In genomic region chr7:42222891-42223290, GRCh38 we compare ENCODE assay signal across 15 cellular contexts.
"Had no signal": no experiment of that assay in that cellular context is flagged by ENCODE, and none has a peak within 500 bp of the region (broad histone marks: within the 10 kb centered on the region; RNA-seq: fewer than 3 reads in every experiment).

No MANE protein-coding gene starts in this region.

- H3K9me3 ChIP-seq: upper lobe of left lung had no signal

- H3K4me3 Mint-ChIP-seq: activated CD8-positive, alpha-beta memory T cell treated with anti-CD3 and anti-CD28 coated beads, Interleukin-2, amount 10 ng/mL, durations not matched to agents 7 days and 5 days; activated naive CD8-positive, alpha-beta T cell; activated T-cell treated with anti-CD3 and anti-CD28 coated beads, Interleukin-2, amount 50 U/mL, for 24 hours; immature natural killer cell; natural killer cell treated with Interleukin-12 subunit alpha and Interleukin-12 subunit beta and Interleukin-15 and Interleukin-18, amount 100 ng/mL, for 72 hours; T-helper 17 cell had no signal

- H3K27ac ChIP-seq: brain microvascular endothelial cell, dorsolateral prefrontal cortex, upper lobe of left lung had no signal

- H3K36me3 ChIP-seq: brain microvascular endothelial cell had no signal

- H3K27me3 ChIP-seq: brain microvascular endothelial cell had no signal

- H3K36me3 Mint-ChIP-seq: activated CD8-positive, alpha-beta memory T cell treated with anti-CD3 and anti-CD28 coated beads, Interleukin-2, amount 10 ng/mL, durations not matched to agents 7 days and 5 days; activated naive CD8-positive, alpha-beta T cell; natural killer cell treated with Interleukin-12 subunit alpha and Interleukin-12 subunit beta and Interleukin-15 and Interleukin-18, amount 100 ng/mL, for 72 hours had no signal

- ATAC-seq: activated CD8-positive, alpha-beta memory T cell treated with anti-CD3 and anti-CD28 coated beads, Interleukin-2, amount 10 ng/mL, durations not matched to agents 7 days and 5 days; left lobe of liver; natural killer cell treated with Interleukin-12 subunit alpha and Interleukin-12 subunit beta and Interleukin-15 and Interleukin-18, amount 100 ng/mL, for 72 hours; T-helper 17 cell had no signal

- H3K27ac Mint-ChIP-seq: activated CD8-positive, alpha-beta memory T cell treated with anti-CD3 and anti-CD28 coated beads, Interleukin-2, amount 10 ng/mL, durations not matched to agents 7 days and 5 days; activated naive CD8-positive, alpha-beta T cell; activated T-cell treated with anti-CD3 and anti-CD28 coated beads, Interleukin-2, amount 50 U/mL, for 24 hours; immature natural killer cell; natural killer cell treated with Interleukin-12 subunit alpha and Interleukin-12 subunit beta and Interleukin-15 and Interleukin-18, amount 100 ng/mL, for 72 hours; T-helper 17 cell had no signal

- H3K4me3 ChIP-seq: dorsolateral prefrontal cortex, upper lobe of left lung had no signal

- DNase-seq: activated CD4-positive, alpha-beta T cell treated with anti-CD3 and anti-CD28 coated beads, Interleukin-2, amount 50 U/mL, for 48 hours; activated CD8-positive, alpha-beta memory T cell treated with anti-CD3 and anti-CD28 coated beads, Interleukin-2, amount 10 ng/mL, durations not matched to agents 7 days and 5 days; activated gamma-delta T cell; activated T-cell treated with anti-CD3 and anti-CD28 coated beads, Interleukin-2, amount 50 U/mL, for 24 hours; amygdala; brain microvascular endothelial cell; dorsolateral prefrontal cortex; immature natural killer cell; stimulated activated CD4-positive, alpha-beta T cell treated with anti-CD3 and anti-CD28 coated beads, Interleukin-12 subunit alpha, Interleukin-12 subunit beta, amount 100 ng/mL, for 4 hours; stimulated activated naive CD4-positive, alpha-beta T cell; T-helper 17 cell; upper lobe of left lung had no signal

- H3K9me3 Mint-ChIP-seq: activated T-cell treated with anti-CD3 and anti-CD28 coated beads, Interleukin-2, amount 50 U/mL, for 24 hours; natural killer cell treated with Interleukin-12 subunit alpha and Interleukin-12 subunit beta and Interleukin-15 and Interleukin-18, amount 100 ng/mL, for 72 hours had no signal
